In genomic region chr19:54274516-54274915, GRCh38 we compare ENCODE assay signal across 8 cellular contexts. TPM values are rescaled to one million over a fixed set of nuclear protein-coding genes. Genes with fewer than 3 reads are reported as not detected.
"Had no signal": no experiment of that assay in that cellular context is flagged by ENCODE, and none has a peak within 500 bp of the region (broad histone marks: within the 10 kb centered on the region; RNA-seq: fewer than 3 reads in every experiment).

No MANE protein-coding gene starts in this region.

RNA-seq across cellular contexts. Expression of gene LILRB2, which starts 6.4 kb away (rescaled TPM):
- total RNA-seq: LHCN-M2, MCF 10A, NCI-H460, OCI-LY7, PC-9, RPMI7951, SJCRH30, SK-MEL-5 had no signal

RNA-seq across cellular contexts. Expression of gene LILRB5, which starts 17.4 kb away (rescaled TPM):
- total RNA-seq: LHCN-M2, MCF 10A, NCI-H460, OCI-LY7, PC-9, RPMI7951, SK-MEL-5 had no signal

RNA-seq across cellular contexts. Expression of gene LILRA6, which starts 31.9 kb away (rescaled TPM):
- total RNA-seq: LHCN-M2, MCF 10A, NCI-H460, OCI-LY7, PC-9, RPMI7951, SJCRH30 had no signal

RNA-seq across cellular contexts. Expression of gene LILRA5, which starts 38.5 kb away (rescaled TPM):
- total RNA-seq: LHCN-M2, MCF 10A, NCI-H460, OCI-LY7, PC-9, RPMI7951, SJCRH30, SK-MEL-5 had no signal

RNA-seq across cellular contexts. Expression of gene LILRB3, which starts 51.7 kb away (rescaled TPM):
- total RNA-seq: LHCN-M2, MCF 10A, NCI-H460, OCI-LY7, PC-9, RPMI7951 had no signal
